Comparison of ENCODE assay signal across 11 cellular contexts in genomic region chr1:159817276-159818041, GRCh38. TPM values are rescaled to one million over a fixed set of nuclear protein-coding genes. Genes with fewer than 3 reads are reported as not detected.
A peak's percentile ranks its signal among the peaks of the same experiment; 100 is the strongest.
DNase-seq lines count a peak whose midpoint lies in the region; ATAC-seq and TF ChIP-seq lines count a peak whose summit lies in the region.
"Had no signal": no experiment of that assay in that cellular context is flagged by ENCODE, and none has a peak within 500 bp of the region (broad histone marks: within the 10 kb centered on the region; RNA-seq: fewer than 3 reads in every experiment).

No MANE protein-coding gene starts in this region.

- H3K27ac ChIP-seq in colonic mucosa (peak overlapping the region; percentile 50), A673 (ENCODE audit: low read depth, low read length, poor library complexity, severe bottlenecking) (no peak overlapping the region)

- BruUV-seq in A673 (replicated peaks; lab: Mats Ljungman, UMichigan): no TSS peak

- H3K36me3 ChIP-seq in colonic mucosa (no peaks in the 10 kb centered on the region), A673 (ENCODE audit: insufficient read depth, low read length, poor library complexity, severe bottlenecking) (no peaks in the 10 kb centered on the region)

- intact Hi-C loops in colonic mucosa (cut with DNase I) (no loop called here), A673 (cut with micrococcal nuclease; ENCODE audit: unreplicated experiment) (no loop called here)

- peak overlapping the region in 1 of 2 donors; percentile 81 for H3K27ac Mint-ChIP-seq in stimulated activated naive CD8-positive, alpha-beta T cell treated with anti-CD3 and anti-CD28 coated beads, Interleukin-15, amount 100 ng/mL, for 72 hours
- H3K27ac Mint-ChIP-seq: activated naive CD4-positive, alpha-beta T cell treated with anti-CD3 and anti-CD28 coated beads, Interleukin-2, amount 10 ng/mL, durations not matched to agents 7 days and 5 days had no signal

- no peak overlapping the region for H3K9ac ChIP-seq in colonic mucosa (ENCODE audit: low read depth in 2 of 2, low read length in 2 of 2)

- no peak overlapping the region for H3K4me3 ChIP-seq in colonic mucosa
- H3K4me3 ChIP-seq in A673 (ENCODE audit: low read depth, low read length, poor library complexity, severe bottlenecking): no peak overlapping the region

- H3K4me1 ChIP-seq in colonic mucosa (no peaks in the 10 kb centered on the region), A673 (ENCODE audit: insufficient read depth, low read length, poor library complexity, severe bottlenecking) (no peaks in the 10 kb centered on the region)

- peaks cover 42% of the 10 kb centered on the region for H3K4me1 Mint-ChIP-seq in stimulated activated naive CD8-positive, alpha-beta T cell treated with anti-CD3 and anti-CD28 coated beads, Interleukin-15, amount 100 ng/mL, for 72 hours
- H3K4me1 Mint-ChIP-seq: activated naive CD4-positive, alpha-beta T cell treated with anti-CD3 and anti-CD28 coated beads, Interleukin-2, amount 10 ng/mL, durations not matched to agents 7 days and 5 days; naive B cell had no signal

- H3K9me3 Mint-ChIP-seq in stimulated activated naive CD8-positive, alpha-beta T cell treated with anti-CD3 and anti-CD28 coated beads, Interleukin-15, amount 100 ng/mL, for 72 hours: no peaks in the 10 kb centered on the region
- H3K9me3 Mint-ChIP-seq: activated naive CD4-positive, alpha-beta T cell treated with anti-CD3 and anti-CD28 coated beads, Interleukin-2, amount 10 ng/mL, durations not matched to agents 7 days and 5 days; naive B cell had no signal

- POLR2A ChIA-PET in A673 (lab: Charles Lee; ENCODE audit: low non-redundant PET): no interaction called here

- no peaks in the 10 kb centered on the region for H3K27me3 ChIP-seq in colonic mucosa
- no peaks in the 10 kb centered on the region for H3K27me3 ChIP-seq in A673 (replicated peaks; ENCODE audit: insufficient read depth, low read depth, low read length, poor library complexity)

- CTCF ChIA-PET in A673 (lab: Charles Lee): interaction anchor here (0.7 kb wide), 1 partner anchor 17 kb away, joined by 3 read pairs; no protein-coding TSS in a partner anchor

- no peak for TF ChIP-seq CTCF in colonic mucosa (IDR thresholded peaks at IDR 0.05)
- no peak for TF ChIP-seq CTCF in A673 (conservative IDR thresholded peaks at IDR 0.05; ENCODE audit: low read depth, low read length)

- peaks cover 9% of the 10 kb centered on the region for H3K27me3 Mint-ChIP-seq in stimulated activated naive CD8-positive, alpha-beta T cell treated with anti-CD3 and anti-CD28 coated beads, Interleukin-15, amount 100 ng/mL, for 72 hours

- ATAC-seq in stimulated activated naive CD8-positive, alpha-beta T cell treated with anti-CD3 and anti-CD28 coated beads, Interleukin-15, amount 100 ng/mL, for 72 hours: peak; percentile 44
- ATAC-seq in stimulated activated naive CD8-positive, alpha-beta T cell treated with anti-CD3 and anti-CD28 coated beads, Interleukin-15, Interleukin-2, amounts not matched to agents 100 U/mL and 50 U/mL, for 24 hours: no peak

- H3K9me3 ChIP-seq in colonic mucosa (no peaks in the 10 kb centered on the region), A673 (ENCODE audit: low read depth, low read length, poor library complexity, severe bottlenecking) (no peaks in the 10 kb centered on the region)

- H3K4me3 Mint-ChIP-seq in stimulated activated naive CD8-positive, alpha-beta T cell treated with anti-CD3 and anti-CD28 coated beads, Interleukin-15, amount 100 ng/mL, for 72 hours: no peak overlapping the region
- H3K4me3 Mint-ChIP-seq: activated naive CD4-positive, alpha-beta T cell treated with anti-CD3 and anti-CD28 coated beads, Interleukin-2, amount 10 ng/mL, durations not matched to agents 7 days and 5 days had no signal

- no peak for DNase-seq in stimulated activated naive CD8-positive, alpha-beta T cell treated with anti-CD3 and anti-CD28 coated beads, Interleukin-15, amount 100 ng/mL, for 72 hours
- no peak for DNase-seq in stimulated activated naive CD8-positive, alpha-beta T cell treated with anti-CD3 and anti-CD28 coated beads, Interleukin-15, Interleukin-2, amounts not matched to agents 100 U/mL and 50 U/mL, for 24 hours
- peak; percentile 93 for DNase-seq in NCI-H510A treated with DMSO at 0.1 percent for 48 hours (lab: John Stamatoyannopoulos, UW)
- no peak for DNase-seq in colonic mucosa
- DNase-seq in foreskin melanocyte: no peak
- no peak for DNase-seq in A172 (ENCODE audit: low spot score)
- DNase-seq in 8988T: no peak
- DNase-seq in A673 (ENCODE audit: low spot score): no peak
- DNase-seq: activated CD4-positive, CD25-positive, alpha-beta regulatory T cell; activated naive CD4-positive, alpha-beta T cell treated with anti-CD3 and anti-CD28 coated beads, Interleukin-2, amount 10 ng/mL, durations not matched to agents 7 days and 5 days; naive B cell had no signal

RNA-seq across cellular contexts. Expression of gene SLAMF8, which starts 9.2 kb away (rescaled TPM):
- total RNA-seq in colonic mucosa (1 to 10 TPM; 1.5 to 1.9 TPM), A673 (2021) (not detected in 2 replicates)
- total RNA-seq in A172 (2014; rRNA removed; shearing (Covaris generic)): 0.48 TPM in 1 of 2 replicates, not detected in the other

RNA-seq across cellular contexts. Expression of gene FCRL6, which starts 15.3 kb away (rescaled TPM):
- total RNA-seq in colonic mucosa: not detected
- total RNA-seq in A172 (2014; rRNA removed; shearing (Covaris generic)): 0.24 TPM in 1 of 2 replicates, not detected in the other
- total RNA-seq in A673 (2021): 0.15 TPM in 1 of 2 replicates, not detected in the other

RNA-seq across cellular contexts. Expression of gene DUSP23, which starts 36.7 kb away (rescaled TPM):
- total RNA-seq in colonic mucosa (10 to 100 TPM; 43.3 to 50.4 TPM), A673 (2021) (27.9 and 31.0 TPM in 2 replicates)
- 123 and 142 TPM in 2 replicates for total RNA-seq in A172 (2014; rRNA removed; shearing (Covaris generic))

RNA-seq across cellular contexts. Expression of gene VSIG8, which starts 45.0 kb away (rescaled TPM):
- total RNA-seq in colonic mucosa (not detected), A673 (2021) (not detected in 2 replicates)
- not detected in 2 replicates for total RNA-seq in A172 (2014; rRNA removed; shearing (Covaris generic))
